8 cellular contexts compared by ENCODE assay signal in genomic region chr20:63641146-63641791, GRCh38. TPM values are rescaled to one million over a fixed set of nuclear protein-coding genes. Genes with fewer than 3 reads are reported as not detected.
DNase-seq lines count a peak whose midpoint lies in the region; ATAC-seq and TF ChIP-seq lines count a peak whose summit lies in the region.

No MANE protein-coding gene starts in this region.

- H3K9ac ChIP-seq in mammary epithelial cell (ENCODE audit: insufficient read depth, low read length) = no peak overlapping the region
- peak overlapping the region; percentile 68 for H3K9ac ChIP-seq in mesenchymal stem cell (ENCODE audit: low read length)

- peak overlapping the region; percentile 75 to 77 for H3K4ac ChIP-seq in mesenchymal stem cell (ENCODE audit: low read depth in 1 of 2, low read length in 2 of 2)

- H3K14ac ChIP-seq in mesenchymal stem cell (ENCODE audit: low read length in 2 of 2) = peak overlapping the region in 1 of 2 experiments; percentile 69

- H3K27ac ChIP-seq in Panc1 (ENCODE audit: low read length) = no peak overlapping the region
- peak overlapping the region; percentile 29 for H3K27ac ChIP-seq in mammary epithelial cell (ENCODE audit: insufficient read depth, low read depth, low read length)
- no peak overlapping the region for H3K27ac ChIP-seq in mesenchymal stem cell (ENCODE audit: low read length, poor library complexity, severe bottlenecking)
- peak overlapping the region; percentile 93 to 96 (median 96) for H3K27ac ChIP-seq in upper lobe of left lung

- no peak overlapping the region for H2BK120ac ChIP-seq in mesenchymal stem cell (ENCODE audit: low read depth, low read length)

- ATAC-seq in Panc1 = peak; percentile 54
- ATAC-seq in upper lobe of left lung (ENCODE audit: low FRiP score in 2 of 2) = peak; percentile 6 to 66

- peaks cover 2% of the 10 kb centered on the region for H3K79me1 ChIP-seq in mesenchymal stem cell (replicated peaks; ENCODE audit: low read length, poor library complexity, severe bottlenecking)

- TF ChIP-seq CTCF in Panc1 (IDR thresholded peaks at IDR 0.05) (no peak), mammary epithelial cell (conservative IDR thresholded peaks at IDR 0.05 in 1 of 2, IDR thresholded peaks at IDR 0.05 in 1 of 2; ENCODE audit: extremely low read depth in 1 of 2, insufficient read depth in 1 of 2, low read depth in 1 of 2, low read length in 2 of 2) (no peak), upper lobe of left lung (IDR thresholded peaks at IDR 0.05) (no peak)

- peak in 1 of 4 donors; percentile 60 for TF ChIP-seq POLR2A in upper lobe of left lung (IDR thresholded peaks at IDR 0.05)

- TF ChIP-seq EP300 in upper lobe of left lung (IDR thresholded peaks at IDR 0.05) = no peak

- H3K27me3 ChIP-seq in Panc1 (ENCODE audit: control insufficient read depth, insufficient read depth, low read length) (no peaks in the 10 kb centered on the region), mammary epithelial cell (ENCODE audit: insufficient read depth, low read length) (no peaks in the 10 kb centered on the region), mesenchymal stem cell (ENCODE audit: control insufficient read depth in 1 of 2, insufficient read depth in 1 of 2, low read length in 2 of 2) (no peaks in the 10 kb centered on the region), upper lobe of left lung (no peaks in the 10 kb centered on the region)

- peak overlapping the region; percentile 99 for H3K4me2 ChIP-seq in mammary epithelial cell (ENCODE audit: insufficient read depth, low read depth, low read length)
- peak overlapping the region; percentile 76 for H3K4me2 ChIP-seq in mesenchymal stem cell (ENCODE audit: low read length, poor library complexity, severe bottlenecking)

- H2AFZ ChIP-seq in mammary epithelial cell (ENCODE audit: low read depth, low read length) (peak overlapping the region; percentile 86), mesenchymal stem cell (ENCODE audit: low read depth, low read length) (peak overlapping the region; percentile 64)

- H2AK5ac ChIP-seq in mesenchymal stem cell (ENCODE audit: low read length, severe bottlenecking) = no peak overlapping the region

- H3K4me1 ChIP-seq in Panc1 (ENCODE audit: control insufficient read depth, insufficient read depth, low read length) (peaks cover 6% of the 10 kb centered on the region), mammary epithelial cell (ENCODE audit: insufficient read depth, low read length) (peaks cover 21% of the 10 kb centered on the region), mesenchymal stem cell (ENCODE audit: control insufficient read depth, insufficient read depth, low read depth, low read length) (peaks cover 22% of the 10 kb centered on the region), upper lobe of left lung (peaks cover 20 to 39% (median 33%) of the 10 kb centered on the region in 4 donors)

- BruUV-seq in Panc1 (replicated peaks; lab: Mats Ljungman, UMichigan) = no TSS peak
- no TSS peak for BruUV-seq in mammary epithelial cell (replicated peaks; lab: Mats Ljungman, UMichigan)

- in situ Hi-C loops in Panc1 (cut with HindIII; ENCODE audit: low pct_unique_long_range_greater_than_20kb, low sequenced_read_pairs) (no loop called here), mammary epithelial cell (cut with MboI; ENCODE audit: low sequenced_read_pairs in 2 of 2) (no loop called here)

- intact Hi-C loops in Panc1 (cut with micrococcal nuclease; ENCODE audit: unreplicated experiment) = no loop called here
- intact Hi-C loops in mammary epithelial cell (cut with micrococcal nuclease) = no loop called here

- POLR2A ChIA-PET in Panc1 (lab: Charles Lee) = interaction anchor here (0.6 kb wide), 3 partner anchors 17 to 41 kb away, joined by 3 to 16 read pairs (median 4); no protein-coding TSS in a partner anchor

- dilution Hi-C loops in mammary epithelial cell (cut with HindIII; ENCODE audit: low sequenced_read_pairs) = no loop called here

- H4K91ac ChIP-seq in mesenchymal stem cell (ENCODE audit: low read length) = no peak overlapping the region

- H2BK15ac ChIP-seq in mesenchymal stem cell (ENCODE audit: low read depth, poor library complexity, severe bottlenecking) = no peak overlapping the region

- H3K9me3 ChIP-seq in Panc1 (ENCODE audit: control insufficient read depth, insufficient read depth, low read depth, low read length) = no peaks in the 10 kb centered on the region
- no peaks in the 10 kb centered on the region for H3K9me3 ChIP-seq in mammary epithelial cell (replicated peaks; ENCODE audit: insufficient read depth, low read length)
- H3K9me3 ChIP-seq in mesenchymal stem cell (ENCODE audit: control insufficient read depth, low read length) = no peaks in the 10 kb centered on the region
- no peaks in the 10 kb centered on the region for H3K9me3 ChIP-seq in upper lobe of left lung

- H3K4me3 ChIP-seq in Panc1 (ENCODE audit: low read depth in 2 of 2, low read length in 2 of 2) = peak overlapping the region; percentile 30 to 47
- H3K4me3 ChIP-seq in mammary epithelial cell (replicated peaks in 1 of 3; ENCODE audit: insufficient read depth in 1 of 3, low read depth in 2 of 3, low read length in 3 of 3) = peak overlapping the region; percentile 53 to 60 (median 57)
- peak overlapping the region; percentile 54 to 72 for H3K4me3 ChIP-seq in mesenchymal stem cell (ENCODE audit: insufficient read depth in 1 of 2, low read depth in 1 of 2, low read length in 2 of 2)
- peak overlapping the region; percentile 52 to 90 (median 78) for H3K4me3 ChIP-seq in upper lobe of left lung

- no peaks in the 10 kb centered on the region for H4K20me1 ChIP-seq in mammary epithelial cell (ENCODE audit: insufficient read depth, low read length)

- H2BK12ac ChIP-seq in mesenchymal stem cell (ENCODE audit: low read length in 2 of 2) = peak overlapping the region in 1 of 2 experiments; percentile 77

- peak; percentile 86 for DNase-seq in activated CD8-positive, alpha-beta memory T cell treated with anti-CD3 and anti-CD28 coated beads for 24 hours
- DNase-seq in activated CD8-positive, alpha-beta memory T cell treated with anti-CD3 and anti-CD28 coated beads, Interleukin-2, amount 50 U/mL, for 48 hours = no peak
- DNase-seq in Panc1 (ENCODE audit: low read depth, low spot score) = no peak
- peak; percentile 29 for DNase-seq in mammary epithelial cell
- peak; percentile 60 for DNase-seq in mesenchymal stem cell
- DNase-seq in upper lobe of left lung = peak in 1 of 2 donors; percentile 91
- no peak for DNase-seq in NCI-H226
- no peak for DNase-seq in iPS-NIHi7 (ENCODE audit: extremely low spot score)

- CTCF ChIA-PET in Panc1 (lab: Charles Lee) (interaction anchor here (0.7 to 2.4 kb wide), 6 partner anchors 8 to 103 kb away, joined by 3 to 12 read pairs (median 6); partner anchors contain the start of genes PTK6, RTEL1 and STMN3), mammary epithelial cell (lab: Charles Lee; ENCODE audit: low non-redundant PET) (interaction anchor here (0.6 to 1.1 kb wide), 5 partner anchors 14 to 331 kb away, joined by 4 to 10 read pairs (median 5); partner anchors contain the start of genes ARFRP1, GMEB2 and ZGPAT)

- H3K79me2 ChIP-seq in mammary epithelial cell (ENCODE audit: insufficient read depth, low read length) = no peaks in the 10 kb centered on the region

- H3K18ac ChIP-seq in mesenchymal stem cell (ENCODE audit: low read depth in 1 of 2, low read length in 2 of 2) = peak overlapping the region; percentile 86 to 87

- no CpG with 5 or more reads among the region's 47 CpGs for whole genome bisulfite sequencing in mammary epithelial cell (ENCODE audit: low coverage, missing lambda C conversion rate)
- WGBS in mesenchymal stem cell = 17% methylated on average over 40 of the region's 47 CpGs
- WGBS in upper lobe of left lung, 2 donors = 2 to 50% methylated on average over 4 to 23 of the region's 47 CpGs

- H4K8ac ChIP-seq in mesenchymal stem cell (ENCODE audit: low read length) = peak overlapping the region; percentile 64

- no peak overlapping the region for H3K23ac ChIP-seq in mesenchymal stem cell (ENCODE audit: low read length in 2 of 2)

- H3K36me3 ChIP-seq in Panc1 (ENCODE audit: control insufficient read depth, insufficient read depth, low read length) (no peaks in the 10 kb centered on the region), mammary epithelial cell (ENCODE audit: insufficient read depth, low read length) (no peaks in the 10 kb centered on the region), mesenchymal stem cell (ENCODE audit: control insufficient read depth in 1 of 2, insufficient read depth in 2 of 2, low read depth in 1 of 2, low read length in 2 of 2) (peaks cover 0 to 18% of the 10 kb centered on the region in 2 experiments), upper lobe of left lung (no peaks in the 10 kb centered on the region)

- H2BK5ac ChIP-seq in mesenchymal stem cell (ENCODE audit: low read depth, low read length, poor library complexity, severe bottlenecking) = no peak overlapping the region

RNA-seq across cellular contexts. Expression of gene STMN3, which starts 12.0 kb away (rescaled TPM):
- total RNA-seq in Panc1 (2021; ENCODE audit: unreplicated experiment) (42.7 TPM), mammary epithelial cell (1 to 10 TPM; 7.5 to 8.5 TPM), upper lobe of left lung (10 to 100 TPM in 3 of 6 donors, 1 to 10 TPM in 3; 2.1 to 16.5 (median 9.1) TPM)
- 61.1 TPM for polyA plus RNA-seq in Panc1 (2012; ENCODE audit: insufficient read length)
- 15.2 TPM for polyA plus RNA-seq in mammary epithelial cell
- polyA minus RNA-seq in mammary epithelial cell = 10.4 TPM
- polyA plus RNA-seq in mesenchymal stem cell (2013, experiment 1 of 2) = 11.7 TPM
- polyA plus RNA-seq in mesenchymal stem cell (2013, experiment 2 of 2) = 12.0 TPM

RNA-seq across cellular contexts. Expression of gene GMEB2, which starts 14.4 kb away (rescaled TPM):
- total RNA-seq in Panc1 (2021; ENCODE audit: unreplicated experiment) (13.1 TPM), mammary epithelial cell (10 to 100 TPM in 1 of 2 donors, 1 to 10 TPM in 1; 9.3 to 12.8 TPM), upper lobe of left lung (10 to 100 TPM; 10.1 to 12.9 (median 12.4) TPM)
- polyA plus RNA-seq in Panc1 (2012; ENCODE audit: insufficient read length) = 14.5 TPM
- 8.3 TPM for polyA plus RNA-seq in mammary epithelial cell
- polyA minus RNA-seq in mammary epithelial cell = 9.4 TPM
- polyA plus RNA-seq in mesenchymal stem cell (2013, experiment 1 of 2) = 6.6 TPM
- 6.7 TPM for polyA plus RNA-seq in mesenchymal stem cell (2013, experiment 2 of 2)

RNA-seq across cellular contexts. Expression of gene RTEL1, which starts 16.8 kb away (rescaled TPM):
- total RNA-seq in Panc1 (2021; ENCODE audit: unreplicated experiment) (26.1 TPM), mammary epithelial cell (10 to 100 TPM in 1 of 2 donors, 1 to 10 TPM in 1; 8.0 to 32.5 TPM), upper lobe of left lung (10 to 100 TPM in 5 of 6 donors, 1 to 10 TPM in 1; 8.6 to 73.3 (median 32.5) TPM)
- 13.1 TPM for polyA plus RNA-seq in Panc1 (2012; ENCODE audit: insufficient read length)
- polyA plus RNA-seq in mammary epithelial cell = 11.5 TPM
- polyA minus RNA-seq in mammary epithelial cell = 87.4 TPM
- 9.2 TPM for polyA plus RNA-seq in mesenchymal stem cell (2013, experiment 1 of 2)
- polyA plus RNA-seq in mesenchymal stem cell (2013, experiment 2 of 2) = 9.3 TPM

RNA-seq across cellular contexts. Expression of gene TNFRSF6B, which starts 55.2 kb away (rescaled TPM):
- total RNA-seq in Panc1 (2021; ENCODE audit: unreplicated experiment) (not detected), mammary epithelial cell (10 to 100 TPM in 1 of 2 donors, 1 to 10 TPM in 1; 8.3 to 76.5 TPM), upper lobe of left lung (10 to 100 TPM; 13.8 to 34.8 (median 16.9) TPM)
- polyA plus RNA-seq in Panc1 (2012; ENCODE audit: insufficient read length) = 1.4 TPM
- polyA plus RNA-seq in mammary epithelial cell = 461 TPM
- 35.7 TPM for polyA minus RNA-seq in mammary epithelial cell
- 23.7 TPM for polyA plus RNA-seq in mesenchymal stem cell (2013, experiment 1 of 2)
- polyA plus RNA-seq in mesenchymal stem cell (2013, experiment 2 of 2) = 23.9 TPM

Comparison
In these comparisons a context has a peak if more than half of its experiments do, and no peak if none do; other contexts are left out.
1. DNase-seq: peak in activated CD8-positive, alpha-beta memory T cell treated with anti-CD3 and anti-CD28 coated beads for 24 hours (single experiment), mammary epithelial cell (single experiment) and mesenchymal stem cell (single experiment); none in activated CD8-positive, alpha-beta memory T cell treated with anti-CD3 and anti-CD28 coated beads, Interleukin-2, amount 50 U/mL, for 48 hours (single experiment), Panc1 (single experiment), NCI-H226 (single experiment) and iPS-NIHi7 (single experiment).
2. H3K27ac ChIP-seq: peak in mammary epithelial cell (single experiment) and upper lobe of left lung (4 of 4); none in Panc1 (single experiment) and mesenchymal stem cell (single experiment).
3. Peak in every context shown above with its lines, with median percentiles within 50 percentile points of each other: H3K4me3 ChIP-seq.